7 cellular contexts compared by ENCODE assay signal in the genomic region with DNA sequence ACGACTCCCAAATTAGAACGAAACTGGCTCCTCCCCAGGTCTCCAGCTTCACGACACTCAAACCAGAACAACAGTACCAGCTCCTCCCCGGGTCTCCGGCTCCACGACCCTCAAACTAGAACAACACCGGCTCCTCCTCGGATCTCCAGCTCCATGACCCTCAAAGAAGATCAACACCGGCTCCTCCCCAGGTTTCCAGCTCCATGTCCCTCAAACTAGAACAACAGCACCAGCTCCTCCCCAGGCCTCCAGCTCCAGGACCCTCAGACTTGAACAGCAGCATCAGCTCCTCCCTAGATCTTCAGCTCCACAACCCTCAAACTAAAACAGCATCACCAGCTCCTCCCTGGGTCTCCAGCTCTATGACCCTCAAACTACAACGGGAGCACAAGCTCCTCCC. TPM values are rescaled to one million over a fixed set of nuclear protein-coding genes. Genes with fewer than 3 reads are reported as not detected.
"Had no signal": no experiment of that assay in that cellular context is flagged by ENCODE, and none has a peak within 500 bp of the region (broad histone marks: within the 10 kb centered on the region; RNA-seq: fewer than 3 reads in every experiment).

No MANE protein-coding gene starts in this region.

- H3K27ac ChIP-seq: GM23248 had no signal

- H3K36me3 ChIP-seq: HAP-1 had no signal

- DNase-seq: GM23248, GOT3, H7, IMR-90 had no signal

- H3K4me3 ChIP-seq: GM23248, HAP-1 had no signal

- H3K9ac ChIP-seq: GM23248 had no signal

- H3K9me3 ChIP-seq: HAP-1 had no signal

- ATAC-seq: HCT116 had no signal

- H3K4me1 ChIP-seq: HAP-1 had no signal

- H2AFZ ChIP-seq: GM23248 had no signal

RNA-seq across cellular contexts. Expression of a gene that starts 29.8 kb away (rescaled TPM):
- total RNA-seq: GM23248, H4, H7, IMR-90 had no signal
- polyA plus RNA-seq: GM23248, IMR-90 had no signal
